In genomic region chr11:36118084-36118483, GRCh38 we compare ENCODE assay signal across 8 cellular contexts.
"Had no signal": no experiment of that assay in that cellular context is flagged by ENCODE, and none has a peak within 500 bp of the region (broad histone marks: within the 10 kb centered on the region; RNA-seq: fewer than 3 reads in every experiment).

No MANE protein-coding gene starts in this region.

- DNase-seq: GM23248, GOT3, H7, HCEC 1CT, KG1 had no signal

- H3K27ac Mint-ChIP-seq: IgD-negative memory B cell had no signal

- H3K4me3 ChIP-seq: GM23248 had no signal

- FAIRE-seq: HepG2 had no signal

- H2AFZ ChIP-seq: GM23248 had no signal

- ATAC-seq: HepG2 had no signal

- H3K36me3 Mint-ChIP-seq: IgD-negative memory B cell had no signal

- H3K9ac ChIP-seq: GM23248 had no signal

- H3K27ac ChIP-seq: GM23248, HL-60 had no signal

- H3K4me1 Mint-ChIP-seq: IgD-negative memory B cell had no signal

- H3K4me3 Mint-ChIP-seq: IgD-negative memory B cell had no signal
